In genomic region chr5:68554566-68555279, GRCh38 we compare ENCODE assay signal across 10 cellular contexts.
DNase-seq lines count a peak whose midpoint lies in the region; ATAC-seq and TF ChIP-seq lines count a peak whose summit lies in the region.
"Had no signal": no experiment of that assay in that cellular context is flagged by ENCODE, and none has a peak within 500 bp of the region (broad histone marks: within the 10 kb centered on the region; RNA-seq: fewer than 3 reads in every experiment).

No MANE protein-coding gene starts in this region.

- no peaks in the 10 kb centered on the region for H3K9me2 ChIP-seq in hepatocyte (replicated peaks; ENCODE audit: insufficient read depth)

- in situ Hi-C loops in HAP-1 (cut with MboI; ENCODE audit: low sequenced_read_pairs), result no loop called here
- in situ Hi-C loops in KBM-7 (cut with MboI; ENCODE audit: low pct_unique_long_range_greater_than_20kb, low sequenced_read_pairs), result no loop called here

- no peaks in the 10 kb centered on the region for H3K27me3 ChIP-seq in HAP-1 (ENCODE audit: low read depth)
- H3K27me3 ChIP-seq in hepatocyte, result no peaks in the 10 kb centered on the region
- no peaks in the 10 kb centered on the region for H3K27me3 ChIP-seq in suprapubic skin

- H3K4me3 ChIP-seq in HAP-1 (no peak overlapping the region), hepatocyte (no peak overlapping the region), suprapubic skin (no peak overlapping the region)

- no peak for TF ChIP-seq POLR2A in suprapubic skin (IDR thresholded peaks at IDR 0.05)

- no peak overlapping the region for H3K4me2 ChIP-seq in hepatocyte

- DNase-seq in HAP-1 (ENCODE audit: low spot score in 2 of 2) (peak; percentile 12 to 60), hepatocyte (ENCODE audit: low spot score) (peak; percentile 41), suprapubic skin (ENCODE audit: low spot score in 2 of 2) (peak in 1 of 2 donors; percentile 84), KBM-7 (no peak), NCI-H1436 (lab: John Stamatoyannopoulos, UW) (no peak)
- DNase-seq: NCI-H1436 treated with DMSO at 0.1 percent for 48 hours, T-helper 9 cell had no signal

- H2AFZ ChIP-seq in hepatocyte, result no peak overlapping the region

- H3K4me1 ChIP-seq in HAP-1, result no peaks in the 10 kb centered on the region
- peaks cover 8% of the 10 kb centered on the region for H3K4me1 ChIP-seq in hepatocyte (ENCODE audit: insufficient read depth)
- H3K4me1 ChIP-seq in suprapubic skin, result peaks cover 23% of the 10 kb centered on the region

- H3K36me3 ChIP-seq in HAP-1 (replicated peaks) (no peaks in the 10 kb centered on the region), hepatocyte (replicated peaks; ENCODE audit: insufficient read depth, low read depth) (no peaks in the 10 kb centered on the region), suprapubic skin (no peaks in the 10 kb centered on the region)

- no peak for TF ChIP-seq CTCF in VCaP (conservative IDR thresholded peaks at IDR 0.05)
- TF ChIP-seq CTCF in hepatocyte (IDR thresholded peaks at IDR 0.05; ENCODE audit: poor library complexity), result no peak
- no peak for TF ChIP-seq CTCF in suprapubic skin (IDR thresholded peaks at IDR 0.05)

- ATAC-seq in HG02588 (IDR thresholded peaks at IDR 0.05; ENCODE audit: unreplicated experiment) (no peak), GM18498 (IDR thresholded peaks at IDR 0.05; ENCODE audit: unreplicated experiment) (no peak)

- no peaks in the 10 kb centered on the region for H4K20me1 ChIP-seq in hepatocyte (ENCODE audit: insufficient read depth, poor library complexity, severe bottlenecking)

- no peaks in the 10 kb centered on the region for H3K79me2 ChIP-seq in hepatocyte

- H3K27ac ChIP-seq in VCaP (peak overlapping the region; percentile 58), hepatocyte (no peak overlapping the region), suprapubic skin (peak overlapping the region; percentile 30)

- TF ChIP-seq EP300 in suprapubic skin (IDR thresholded peaks at IDR 0.05), result no peak

- WGBS in hepatocyte (ENCODE audit: low lambda C conversion rate, missing lambda C conversion rate), result 51% methylated on average over 8 of the region's 8 CpGs
- WGBS in suprapubic skin, result 23% methylated on average over 8 of the region's 8 CpGs

- H3K9me3 ChIP-seq in HAP-1, result no peaks in the 10 kb centered on the region
- no peaks in the 10 kb centered on the region for H3K9me3 ChIP-seq in hepatocyte (ENCODE audit: low read depth)
- H3K9me3 ChIP-seq in suprapubic skin, result no peaks in the 10 kb centered on the region

Comparison
In these comparisons a context has a peak if more than half of its experiments do, and no peak if none do; other contexts are left out.
1. DNase-seq: peak in HAP-1 (2 of 2) and hepatocyte (single experiment); none in KBM-7 (single experiment) and NCI-H1436 (single experiment).